In genomic region chr14:73759183-73759713, GRCh38 we compare ENCODE assay signal across 8 cellular contexts. TPM values are rescaled to one million over a fixed set of nuclear protein-coding genes. Genes with fewer than 3 reads are reported as not detected.
DNase-seq lines count a peak whose midpoint lies in the region; ATAC-seq, FAIRE-seq and TF ChIP-seq lines count a peak whose summit lies in the region.

No MANE protein-coding gene starts in this region.

- H3K4me1 ChIP-seq in ACC112 (ENCODE audit: control insufficient read depth, insufficient read depth, low read length, unreplicated experiment) (peaks cover 56% of the 10 kb centered on the region), iPS-20b (ENCODE audit: insufficient read depth, low read length) (peaks cover 31% of the 10 kb centered on the region), skeletal muscle tissue (ENCODE audit: control insufficient read depth in 3 of 3, insufficient read depth in 3 of 3, low read length in 3 of 3) (peaks cover 85 to 90% (median 87%) of the 10 kb centered on the region in 3 donors)

- peak overlapping the region; percentile 96; the same call in 1 of the 2 replicates for H3K9ac ChIP-seq in iPS-20b (ENCODE audit: low read depth, low read length)
- H3K9ac ChIP-seq in skeletal muscle tissue (ENCODE audit: low read depth in 1 of 3, low read length in 3 of 3) = peak overlapping the region; percentile 81 to 92 (median 82)

- DNase-seq in SW480 (ENCODE audit: low spot score) = peak; percentile 60
- no peak for DNase-seq in bronchial epithelial cell (ENCODE audit: low read depth)
- no peak for DNase-seq in NOMO-1 treated with dmso at 0.1 percent for 144 hours (lab: John Stamatoyannopoulos, UW; ENCODE audit: unreplicated experiment)

- no peak for FAIRE-seq in bronchial epithelial cell (lab: Jason Lieb, UNC)

- peaks cover 72% of the 10 kb centered on the region for H3K79me2 ChIP-seq in ACC112 (ENCODE audit: control insufficient read depth, insufficient read depth, low read length, unreplicated experiment)

- H2AFZ ChIP-seq in ACC112 (ENCODE audit: low read length, unreplicated experiment) = no peak overlapping the region

- no peak for TF ChIP-seq CTCF in bronchial epithelial cell (IDR thresholded peaks at IDR 0.05; ENCODE audit: insufficient read depth, low read length, severe bottlenecking)

- H3K9me3 ChIP-seq in iPS-20b (ENCODE audit: insufficient read depth, low read depth, low read length) (no peaks in the 10 kb centered on the region), skeletal muscle tissue (ENCODE audit: control insufficient read depth in 3 of 3, low read length in 3 of 3) (no peaks in the 10 kb centered on the region)

- H3K27ac ChIP-seq in ACC112 (ENCODE audit: low read depth, low read length) (peak overlapping the region; percentile 90), iPS-20b (ENCODE audit: low read length) (no peak overlapping the region), skeletal muscle tissue (ENCODE audit: low read depth, low read length) (peak overlapping the region; percentile 91)

- H3K36me3 ChIP-seq in ACC112 (ENCODE audit: insufficient read depth, low read length) (no peaks in the 10 kb centered on the region), bronchial epithelial cell (ENCODE audit: control insufficient read depth, insufficient read depth, low read length) (no peaks in the 10 kb centered on the region), iPS-20b (ENCODE audit: insufficient read depth, low read depth, low read length) (no peaks in the 10 kb centered on the region), skeletal muscle tissue (ENCODE audit: control insufficient read depth in 3 of 3, insufficient read depth in 3 of 3, low read length in 3 of 3) (no peaks in the 10 kb centered on the region)

- ATAC-seq in GM18498 (IDR thresholded peaks at IDR 0.05; ENCODE audit: unreplicated experiment) (peak; percentile 1), GM21737 (IDR thresholded peaks at IDR 0.05; ENCODE audit: unreplicated experiment) (no peak)

- H3K4me3 ChIP-seq in ACC112 (ENCODE audit: low read depth, low read length) (peak overlapping the region; percentile 87), bronchial epithelial cell (ENCODE audit: low read depth, low read length) (peak overlapping the region; percentile 72), iPS-20b (ENCODE audit: low read length) (peak overlapping the region; percentile 86; the same call in 1 of the 2 replicates), skeletal muscle tissue (ENCODE audit: low read length in 3 of 3) (peak overlapping the region; percentile 72 to 86 (median 84))

- no peaks in the 10 kb centered on the region for H3K27me3 ChIP-seq in ACC112 (ENCODE audit: insufficient read depth, low read length)
- H3K27me3 ChIP-seq in bronchial epithelial cell (ENCODE audit: control insufficient read depth, insufficient read depth, low read length) = no peaks in the 10 kb centered on the region
- peaks cover 35% of the 10 kb centered on the region for H3K27me3 ChIP-seq in iPS-20b (ENCODE audit: insufficient read depth, low read length)
- H3K27me3 ChIP-seq in skeletal muscle tissue (ENCODE audit: control insufficient read depth in 3 of 3, insufficient read depth in 3 of 3, low read length in 3 of 3) = no peaks in the 10 kb centered on the region

RNA-seq across cellular contexts. Expression of gene PNMA1, which starts 45.1 kb away (rescaled TPM):
- total RNA-seq in bronchial epithelial cell (10.5 and 13.1 TPM in 2 replicates), skeletal muscle tissue (15.1 TPM)
